25 cellular contexts compared by ENCODE assay signal in genomic region chr2:147346142-147346541, GRCh38.
DNase-seq lines count a peak whose midpoint lies in the region; ATAC-seq, FAIRE-seq and TF ChIP-seq lines count a peak whose summit lies in the region.
"Had no signal": no experiment of that assay in that cellular context is flagged by ENCODE, and none has a peak within 500 bp of the region (broad histone marks: within the 10 kb centered on the region; RNA-seq: fewer than 3 reads in every experiment).

No MANE protein-coding gene starts in this region.

- H2BK20ac ChIP-seq in H1 (ENCODE audit: low read length) = no peak overlapping the region

- H3K36me3 Mint-ChIP-seq in MCF 10A (ENCODE audit: insufficient read depth, unreplicated experiment) (no peaks in the 10 kb centered on the region), T-helper 17 cell (ENCODE audit: low read depth) (peaks cover 3% of the 10 kb centered on the region)
- H3K36me3 Mint-ChIP-seq: CD14-positive monocyte; CD8-positive, alpha-beta memory T cell had no signal

- H3K18ac ChIP-seq in H1 (ENCODE audit: extremely low read depth, low read length) = no peak overlapping the region

- H3K79me2 ChIP-seq in mammary epithelial cell (ENCODE audit: insufficient read depth, low read length) (no peaks in the 10 kb centered on the region), H1 (ENCODE audit: control insufficient read depth in 1 of 2, insufficient read depth in 2 of 2, low read length in 2 of 2) (no peaks in the 10 kb centered on the region), keratinocyte (ENCODE audit: control insufficient read depth, insufficient read depth, low read length) (no peaks in the 10 kb centered on the region)

- H2BK120ac ChIP-seq in H1 (replicated peaks; ENCODE audit: low read depth, low read length) = no peak overlapping the region

- no peak overlapping the region for H2BK12ac ChIP-seq in H1 (ENCODE audit: low read depth, low read length)

- no peak overlapping the region for H3K23ac ChIP-seq in H1 (ENCODE audit: insufficient read length)

- no peak overlapping the region for H3K56ac ChIP-seq in H1 (replicated peaks; ENCODE audit: insufficient read length, low read depth, low read length)

- TF ChIP-seq EP300 in Ishikawa (IDR thresholded peaks at IDR 0.05; ENCODE audit: borderline replicate concordance) = no peak
- TF ChIP-seq EP300 in H1 (IDR thresholded peaks at IDR 0.05; ENCODE audit: borderline replicate concordance in 1 of 2, low read depth in 2 of 2, low read length in 2 of 2) = no peak

- H2BK15ac ChIP-seq in H1 (ENCODE audit: low read length) = no peak overlapping the region

- in situ Hi-C loops in mammary epithelial cell (cut with MboI; ENCODE audit: low sequenced_read_pairs in 2 of 2) = loop anchor here in 1 of 2 donors (25.0 kb wide), 3 partner anchors 259 to 609 kb away; no protein-coding TSS in a partner anchor

- dilution Hi-C loops in mammary epithelial cell (cut with HindIII; ENCODE audit: low sequenced_read_pairs) (no loop called here), keratinocyte (cut with MboI; ENCODE audit: extremely low pct_ligation_motif_present, low sequenced_read_pairs) (no loop called here)

- no peaks in the 10 kb centered on the region for H3K23me2 ChIP-seq in H1 (ENCODE audit: low read depth, low read length)

- H4K5ac ChIP-seq in H1 (ENCODE audit: insufficient read length, low read depth, low read length) = no peak overlapping the region

- DNase-seq in mammary epithelial cell (peak; percentile 6), MCF 10A (ENCODE audit: unreplicated experiment) (no peak), H1 (ENCODE audit: low read depth in 1 of 2, low spot score in 2 of 2) (no peak), keratinocyte (ENCODE audit: low read depth, low spot score) (no peak), T-helper 17 cell (no peak)
- DNase-seq: 8988T; ACHN; AML-193; BE2C; CD4-positive, alpha-beta T cell; CD8-positive, alpha-beta memory T cell; DMS 273 treated with DMSO at 0.1 percent for 48 hours; DMS79; EL; GDM1; GOT3; H7; HCEC 1CT had no signal

- H2AFZ ChIP-seq in mammary epithelial cell (ENCODE audit: low read depth, low read length) = no peak overlapping the region
- H2AFZ ChIP-seq in H1 (ENCODE audit: low read length) = no peak overlapping the region
- no peak overlapping the region for H2AFZ ChIP-seq in keratinocyte (ENCODE audit: control insufficient read depth, low read length)

- no peak overlapping the region for H3K4ac ChIP-seq in H1 (replicated peaks; ENCODE audit: insufficient read length, low read depth, low read length)

- intact Hi-C loops in mammary epithelial cell (cut with micrococcal nuclease) = no loop called here
- intact Hi-C loops in MCF 10A (cut with micrococcal nuclease) = no loop called here

- H4K20me1 ChIP-seq in mammary epithelial cell (ENCODE audit: insufficient read depth, low read length) = no peaks in the 10 kb centered on the region
- H4K20me1 ChIP-seq in H1 (replicated peaks in 1 of 2; ENCODE audit: control insufficient read depth in 1 of 2, insufficient read depth in 2 of 2, low read length in 2 of 2) = no peaks in the 10 kb centered on the region
- no peaks in the 10 kb centered on the region for H4K20me1 ChIP-seq in keratinocyte (ENCODE audit: control insufficient read depth, extremely low read depth, insufficient read depth, low read length)
- H4K20me1 ChIP-seq: BLaER1 treated with 17β-estradiol and CSF1 and Interleukin-3, amounts not matched to agents 10 nM and 100 nM had no signal

- H3K4me1 ChIP-seq in mammary epithelial cell (ENCODE audit: insufficient read depth, low read length) = peaks cover 4% of the 10 kb centered on the region
- no peaks in the 10 kb centered on the region; a peak in 1 of 7 replicates for H3K4me1 ChIP-seq in H1 (replicated peaks in 1 of 4; ENCODE audit: control insufficient read depth in 3 of 4, insufficient read depth in 4 of 4, low read length in 3 of 4)
- no peaks in the 10 kb centered on the region for H3K4me1 ChIP-seq in keratinocyte (ENCODE audit: control insufficient read depth, extremely low read depth, insufficient read depth, low read length)
- H3K4me1 ChIP-seq: A549; BE2C; BLaER1 treated with 17β-estradiol and CSF1 and Interleukin-3, amounts not matched to agents 10 nM and 100 nM had no signal

- no peak overlapping the region for H4K91ac ChIP-seq in H1 (replicated peaks; ENCODE audit: insufficient read length, low read length)

- BruUV-seq in mammary epithelial cell (replicated peaks; lab: Mats Ljungman, UMichigan) (no TSS peak), MCF 10A (replicated peaks; lab: Mats Ljungman, UMichigan) (no TSS peak)

- H4K8ac ChIP-seq in H1 (ENCODE audit: extremely low read depth, insufficient read depth, low read length) = no peak overlapping the region

- H3K79me1 ChIP-seq in H1 (ENCODE audit: low read depth, low read length) = no peaks in the 10 kb centered on the region

- no peak overlapping the region for H3K4me3 ChIP-seq in mammary epithelial cell (replicated peaks in 1 of 3; ENCODE audit: insufficient read depth in 1 of 3, low read depth in 2 of 3, low read length in 3 of 3)
- no peak overlapping the region for H3K4me3 ChIP-seq in H1 (ENCODE audit: extremely low read depth in 1 of 4, insufficient read depth in 2 of 4, low read depth in 3 of 4, low read length in 4 of 4)
- no peak overlapping the region for H3K4me3 ChIP-seq in keratinocyte (ENCODE audit: control insufficient read depth in 2 of 3, extremely low read depth in 1 of 3, insufficient read depth in 2 of 3, low read depth in 1 of 3, low read length in 3 of 3)
- H3K4me3 ChIP-seq: A549; BLaER1 treated with 17β-estradiol and CSF1 and Interleukin-3, amounts not matched to agents 10 nM and 100 nM; GM12878 had no signal

- H3K27ac Mint-ChIP-seq in MCF 10A (ENCODE audit: low read depth, unreplicated experiment) = no peak overlapping the region
- H3K27ac Mint-ChIP-seq in T-helper 17 cell = no peak overlapping the region
- H3K27ac Mint-ChIP-seq: CD14-positive monocyte; CD4-positive, alpha-beta T cell; CD8-positive, alpha-beta memory T cell had no signal

- no peak overlapping the region for H3K14ac ChIP-seq in H1 (ENCODE audit: insufficient read length)

- H3K36me3 ChIP-seq in mammary epithelial cell (ENCODE audit: insufficient read depth, low read length) = no peaks in the 10 kb centered on the region
- no peaks in the 10 kb centered on the region for H3K36me3 ChIP-seq in H1 (ENCODE audit: control insufficient read depth in 2 of 4, insufficient read depth in 4 of 4, low read length in 3 of 4)
- no peaks in the 10 kb centered on the region for H3K36me3 ChIP-seq in keratinocyte (ENCODE audit: control insufficient read depth in 2 of 2, extremely low read depth in 1 of 2, insufficient read depth in 2 of 2, low read length in 2 of 2)
- H3K36me3 ChIP-seq: BE2C; BLaER1 treated with 17β-estradiol and CSF1 and Interleukin-3, amounts not matched to agents 10 nM and 100 nM had no signal

- no peak overlapping the region for H2BK5ac ChIP-seq in H1 (ENCODE audit: low read depth, low read length)

- POLR2A ChIA-PET in MCF 10A (lab: Yijun Ruan, JAX) = no interaction called here
- POLR2A ChIA-PET in H1 (lab: Charles Lee; ENCODE audit: partially characterized antibody) = no interaction called here

- H3K27ac ChIP-seq in mammary epithelial cell (ENCODE audit: insufficient read depth, low read depth, low read length) (no peak overlapping the region), H1 (ENCODE audit: low read depth, low read length) (no peak overlapping the region), keratinocyte (ENCODE audit: control insufficient read depth, insufficient read depth, low read length) (no peak overlapping the region)
- H3K27ac ChIP-seq: A549; BLaER1 treated with 17β-estradiol and CSF1 and Interleukin-3, amounts not matched to agents 10 nM and 100 nM had no signal

- H3K9me1 ChIP-seq in keratinocyte (ENCODE audit: control insufficient read depth, extremely low read depth, insufficient read depth, low read length) = no peaks in the 10 kb centered on the region

- 100% methylated on average over 2 of the region's 2 CpGs for WGBS in mammary epithelial cell (ENCODE audit: low coverage, missing lambda C conversion rate)
- 87% methylated on average over 2 of the region's 2 CpGs; no CpG with 5 or more reads in 1 of the 2 experiments for WGBS in H1 (ENCODE audit: extremely low coverage in 1 of 2, insufficient coverage in 1 of 2, insufficient read length in 1 of 2, insufficient replicate concordance in 2 of 2, low coverage in 1 of 2, low lambda C conversion rate in 2 of 2, missing lambda C conversion rate in 1 of 2), 2 experiments

- peaks cover 15% of the 10 kb centered on the region for H3K9me3 Mint-ChIP-seq in MCF 10A (ENCODE audit: unreplicated experiment)

- no peak overlapping the region for H3K4me3 Mint-ChIP-seq in MCF 10A (ENCODE audit: unreplicated experiment)
- no peak overlapping the region for H3K4me3 Mint-ChIP-seq in T-helper 17 cell
- H3K4me3 Mint-ChIP-seq: CD14-positive monocyte; CD4-positive, alpha-beta T cell; CD8-positive, alpha-beta memory T cell had no signal

- H3K9ac ChIP-seq in mammary epithelial cell (ENCODE audit: insufficient read depth, low read length) = no peak overlapping the region
- H3K9ac ChIP-seq in H1 (replicated peaks in 1 of 4; ENCODE audit: extremely low read depth in 1 of 4, low read depth in 3 of 4, low read length in 3 of 4) = no peak overlapping the region
- no peak overlapping the region for H3K9ac ChIP-seq in keratinocyte (ENCODE audit: control insufficient read depth, extremely low read depth, insufficient read depth, low read length)
- H3K9ac ChIP-seq: BLaER1 treated with 17β-estradiol and CSF1 and Interleukin-3, amounts not matched to agents 10 nM and 100 nM had no signal

- CTCF ChIA-PET in mammary epithelial cell (lab: Charles Lee; ENCODE audit: low non-redundant PET) = no interaction called here
- CTCF ChIA-PET in MCF 10A (lab: Yijun Ruan, JAX) = interaction anchor here (1.2 kb wide), 1 partner anchor 13 kb away, joined by 3 read pairs; no protein-coding TSS in a partner anchor
- CTCF ChIA-PET in H1 (lab: Charles Lee; ENCODE audit: partially characterized antibody) = interaction anchor here (0.9 to 3.2 kb wide), 4 partner anchors 11 to 301 kb away, joined by 3 to 11 read pairs (median 6); no protein-coding TSS in a partner anchor

- H3K4me1 Mint-ChIP-seq in MCF 10A (ENCODE audit: insufficient read depth, unreplicated experiment) (no peaks in the 10 kb centered on the region), T-helper 17 cell (peaks cover 2% of the 10 kb centered on the region)
- H3K4me1 Mint-ChIP-seq: CD14-positive monocyte; CD8-positive, alpha-beta memory T cell had no signal

- no peak for ATAC-seq in T-helper 17 cell
- no peak for ATAC-seq in GM21786 (IDR thresholded peaks at IDR 0.05; ENCODE audit: unreplicated experiment)
- ATAC-seq: A549, GM12878 had no signal

- no peaks in the 10 kb centered on the region for H3K27me3 Mint-ChIP-seq in MCF 10A (ENCODE audit: insufficient read depth, unreplicated experiment)
- H3K27me3 Mint-ChIP-seq in T-helper 17 cell = no peaks in the 10 kb centered on the region
- H3K27me3 Mint-ChIP-seq: CD4-positive, alpha-beta T cell had no signal

- H3K4me2 ChIP-seq in mammary epithelial cell (ENCODE audit: insufficient read depth, low read depth, low read length) (no peak overlapping the region), H1 (ENCODE audit: insufficient read depth in 1 of 2, low read depth in 2 of 2, low read length in 2 of 2) (no peak overlapping the region), keratinocyte (ENCODE audit: control insufficient read depth, extremely low read depth, insufficient read depth, low read depth, low read length) (no peak overlapping the region)
- H3K4me2 ChIP-seq: A549; BLaER1 treated with 17β-estradiol and CSF1 and Interleukin-3, amounts not matched to agents 10 nM and 100 nM had no signal

- TF ChIP-seq POLR2A in H1 (IDR thresholded peaks at IDR 0.05; ENCODE audit: control extremely low read depth in 1 of 2, low read depth in 2 of 2, low read length in 2 of 2) = no peak

- no peak overlapping the region for H2AK5ac ChIP-seq in H1 (ENCODE audit: low read depth, low read length)

- FAIRE-seq in H1 (lab: Jason Lieb, UNC) (no peak), keratinocyte (lab: Jason Lieb, UNC) (peak; percentile 41)
- FAIRE-seq: A549, D721Med, GM12878 had no signal

- TF ChIP-seq CTCF in mammary epithelial cell (conservative IDR thresholded peaks at IDR 0.05 in 1 of 2, IDR thresholded peaks at IDR 0.05 in 1 of 2; ENCODE audit: extremely low read depth in 1 of 2, insufficient read depth in 1 of 2, low read depth in 1 of 2, low read length in 2 of 2) (no peak), MCF 10A (IDR thresholded peaks at IDR 0.05; ENCODE audit: unreplicated experiment) (no peak), H1 (IDR thresholded peaks at IDR 0.05; ENCODE audit: control extremely low read depth in 1 of 3, insufficient read depth in 1 of 3, low read depth in 1 of 3, low read length in 3 of 3) (no peak), keratinocyte (optimal IDR thresholded peaks at IDR 0.05 in 1 of 3, IDR thresholded peaks at IDR 0.05 in 1 of 3, conservative IDR thresholded peaks at IDR 0.05 in 1 of 3; ENCODE audit: extremely low read depth in 1 of 3, insufficient read depth in 2 of 3, low read length in 3 of 3) (no peak)

- H3K27me3 ChIP-seq in mammary epithelial cell (ENCODE audit: insufficient read depth, low read length) (no peaks in the 10 kb centered on the region), H1 (replicated peaks in 1 of 4; ENCODE audit: control insufficient read depth in 3 of 4, extremely low read depth in 1 of 4, insufficient read depth in 3 of 4, low read length in 3 of 4) (no peaks in the 10 kb centered on the region), keratinocyte (ENCODE audit: control insufficient read depth, extremely low read depth, insufficient read depth, low read length) (no peaks in the 10 kb centered on the region)
- H3K27me3 ChIP-seq: BE2C; BLaER1 treated with 17β-estradiol and CSF1 and Interleukin-3, amounts not matched to agents 10 nM and 100 nM had no signal

- TF ChIP-seq RAD21 in Ishikawa (IDR thresholded peaks at IDR 0.05; ENCODE audit: low read depth) (no peak), H1 (IDR thresholded peaks at IDR 0.05 in 1 of 2, conservative IDR thresholded peaks at IDR 0.05 in 1 of 2; ENCODE audit: low read depth in 2 of 2, low read length in 2 of 2) (no peak)

- H3K9me3 ChIP-seq in mammary epithelial cell (replicated peaks; ENCODE audit: insufficient read depth, low read length) = no peaks in the 10 kb centered on the region
- H3K9me3 ChIP-seq in H1 (ENCODE audit: insufficient read depth in 2 of 2, low read depth in 1 of 2, low read length in 1 of 2) = peaks cover 0 to 13% of the 10 kb centered on the region in 2 experiments; a peak in 3 of 4 replicates
- H3K9me3 ChIP-seq in keratinocyte (ENCODE audit: control insufficient read depth, low read depth, low read length) = no peaks in the 10 kb centered on the region
- H3K9me3 ChIP-seq in T-helper 17 cell (ENCODE audit: control insufficient read depth, low read length, poor library complexity, severe bottlenecking) = no peaks in the 10 kb centered on the region
- H3K9me3 ChIP-seq: BE2C had no signal
